Comparison of ENCODE assay signal across 17 cellular contexts in genomic region chr12:47308672-47309071, GRCh38.
"Had no signal": no experiment of that assay in that cellular context is flagged by ENCODE, and none has a peak within 500 bp of the region (broad histone marks: within the 10 kb centered on the region; RNA-seq: fewer than 3 reads in every experiment).

No MANE protein-coding gene starts in this region.

- H3K4me3 Mint-ChIP-seq: nephron had no signal

- H3K27ac Mint-ChIP-seq: nephron, progenitor cell of endocrine pancreas had no signal

- H3K4me1 Mint-ChIP-seq: nephron had no signal

- H3K4me3 ChIP-seq: colonic mucosa, esophagus muscularis mucosa, hepatocyte, left lung, right atrium auricular region, stomach, testis, upper lobe of left lung had no signal

- H3K9me3 ChIP-seq: colonic mucosa, esophagus muscularis mucosa, left lung, right atrium auricular region, SK-N-SH, stomach, testis, upper lobe of left lung had no signal

- ATAC-seq: left lung had no signal

- H3K27me3 Mint-ChIP-seq: progenitor cell of endocrine pancreas had no signal

- H3K27ac ChIP-seq: colonic mucosa, esophagus muscularis mucosa, hepatocyte, left lung, right atrium auricular region, stomach, testis, upper lobe of left lung had no signal

- H3K27me3 ChIP-seq: colonic mucosa, esophagus muscularis mucosa, hepatocyte, left lung, right atrium auricular region, stomach, testis, upper lobe of left lung had no signal

- DNase-seq: activated CD4-positive, alpha-beta T cell treated with anti-CD3 and anti-CD28 coated beads for 1 hour; caudate nucleus; colonic mucosa; left lung; mammary epithelial cell; occipital lobe; SHP77; SK-N-SH; stimulated activated CD4-positive, alpha-beta T cell treated with anti-CD3 and anti-CD28 coated beads, Interleukin-2, amount 100 ng/mL, for 48 hours; stomach; testis; upper lobe of left lung had no signal

- H3K36me3 ChIP-seq: colonic mucosa, esophagus muscularis mucosa, left lung, right atrium auricular region, stomach, upper lobe of left lung had no signal

- H3K4me1 ChIP-seq: colonic mucosa, right atrium auricular region, testis had no signal

- H3K9me3 Mint-ChIP-seq: nephron had no signal
